ENCODE assay signal across 13 cellular contexts in the genomic region with DNA sequence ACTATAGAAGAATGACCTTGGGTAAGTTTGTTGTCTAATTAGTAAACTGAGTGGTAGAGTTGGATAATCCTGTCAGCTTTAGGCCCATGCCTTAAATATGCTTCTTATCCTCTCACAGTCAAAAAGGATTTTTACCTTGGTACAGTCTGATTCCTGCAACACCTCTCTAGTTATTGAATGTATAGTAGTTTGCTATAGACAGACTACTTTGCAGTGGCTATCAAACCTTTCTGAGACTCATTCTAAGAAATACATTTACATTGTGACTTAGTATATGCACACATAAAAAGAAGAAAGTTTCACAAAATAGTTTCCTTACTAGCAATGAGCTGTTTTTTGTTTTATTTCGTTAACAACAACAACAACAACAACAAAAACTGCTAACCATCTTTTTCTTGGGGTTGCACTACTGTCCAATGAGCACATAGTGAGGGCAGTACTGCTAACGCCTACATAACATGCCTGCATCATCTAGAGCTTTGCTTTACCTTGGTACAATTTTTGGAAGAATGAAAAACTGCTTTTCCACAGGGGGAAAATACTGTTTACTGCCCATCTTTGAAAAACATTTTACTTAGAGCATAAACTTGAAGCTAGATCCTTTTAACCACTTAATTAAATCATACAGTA. TPM values are rescaled to one million over a fixed set of nuclear protein-coding genes. Genes with fewer than 3 reads are reported as not detected.
DNase-seq lines count a peak whose midpoint lies in the region; ATAC-seq, FAIRE-seq and TF ChIP-seq lines count a peak whose summit lies in the region.
"Had no signal": no experiment of that assay in that cellular context is flagged by ENCODE, and none has a peak within 500 bp of the region (broad histone marks: within the 10 kb centered on the region; RNA-seq: fewer than 3 reads in every experiment).

No MANE protein-coding gene starts in this region.

- no peak overlapping the region for H2BK15ac ChIP-seq in H9 (ENCODE audit: low read depth, low read length)

- H2BK20ac ChIP-seq in H9 (ENCODE audit: low read depth, low read length, poor library complexity, severe bottlenecking) = no peak overlapping the region

- H3K79me2 ChIP-seq in H9 (ENCODE audit: insufficient read depth, low read length) = peaks cover 15% of the 10 kb centered on the region; the same call in 1 of the 2 replicates

- no peak overlapping the region for H3K56ac ChIP-seq in H9 (ENCODE audit: insufficient read length, low read depth, low read length)

- H3K4me1 Mint-ChIP-seq in CD8-positive, alpha-beta T cell (ENCODE audit: low read depth) = peaks cover 68% of the 10 kb centered on the region
- H3K4me1 Mint-ChIP-seq in WTC11 = peaks cover 25% of the 10 kb centered on the region
- peaks cover 13 to 15% of the 10 kb centered on the region in 2 experiments for H3K4me1 Mint-ChIP-seq in H9

- H2BK120ac ChIP-seq in H9 (ENCODE audit: low read depth, low read length, poor library complexity, severe bottlenecking) = no peak overlapping the region

- no peak for TF ChIP-seq EP300 in A549 (IDR thresholded peaks at IDR 0.05)

- H3K27me3 ChIP-seq in CD8-positive, alpha-beta T cell (ENCODE audit: insufficient read depth, low read length) = no peaks in the 10 kb centered on the region
- H3K27me3 ChIP-seq in right lobe of liver (no peaks in the 10 kb centered on the region), spleen (replicated peaks in 1 of 7) (no peaks in the 10 kb centered on the region), H9 (ENCODE audit: insufficient read depth, low read length) (no peaks in the 10 kb centered on the region)
- H3K27me3 ChIP-seq: body of pancreas, MG63 had no signal

- H3K9ac ChIP-seq in H9 (ENCODE audit: extremely low read depth, insufficient read length, low read length) = no peak overlapping the region

- DNase-seq in A549 (ENCODE audit: low read depth in 1 of 2, low spot score in 1 of 2) (no peak), WTC11 (ENCODE audit: low spot score) (no peak), right lobe of liver (no peak), hippocampal formation (lab: John Stamatoyannopoulos, UW) (no peak), spleen (no peak), NCI-H446 (lab: John Stamatoyannopoulos, UW) (no peak), H9 (no peak)
- no peak for DNase-seq in CD8-positive, alpha-beta T cell
- DNase-seq: body of pancreas, MG63, NCI-H2029 had no signal

- H3K14ac ChIP-seq in H9 (ENCODE audit: insufficient read depth, low read length) = no peak overlapping the region

- TF ChIP-seq POLR2A in A549 (IDR thresholded peaks at IDR 0.05; ENCODE audit: low read length) = no peak
- TF ChIP-seq POLR2A in right lobe of liver (IDR thresholded peaks at IDR 0.05) = no peak
- no peak for TF ChIP-seq POLR2A in spleen (IDR thresholded peaks at IDR 0.05)

- CTCF ChIA-PET in A549 (lab: Yijun Ruan, JAX) (interaction anchor here (0.7 to 2.3 kb wide), 9 partner anchors 17 to 339 kb away, joined by 3 to 8 read pairs (median 5); no protein-coding TSS in a partner anchor), WTC11 (lab: Charles Lee) (interaction anchor here (1.1 to 1.4 kb wide), 4 partner anchors 27 to 204 kb away, joined by 3 to 4 read pairs (median 3); no protein-coding TSS in a partner anchor)
- CTCF ChIA-PET in CD8-positive, alpha-beta T cell (lab: Charles Lee) = interaction anchor here (1.6 to 1.9 kb wide), 2 partner anchors 35 to 205 kb away, joined by 4 to 8 read pairs; no protein-coding TSS in a partner anchor

- FAIRE-seq in A549 (lab: Jason Lieb, UNC) = no peak

- no peak overlapping the region for H2BK12ac ChIP-seq in H9 (ENCODE audit: insufficient read length, low read depth, low read length)

- peaks cover 7% of the 10 kb centered on the region for H3K36me3 Mint-ChIP-seq in CD8-positive, alpha-beta T cell
- no peaks in the 10 kb centered on the region for H3K36me3 Mint-ChIP-seq in WTC11
- peaks cover 0 to 8% (median 3%) of the 10 kb centered on the region in 3 experiments; a peak in 3 of 7 replicates for H3K36me3 Mint-ChIP-seq in H9 (ENCODE audit: insufficient read depth in 1 of 3, low read depth in 3 of 3)

- TF ChIP-seq CTCF in A549 (IDR thresholded peaks at IDR 0.05) = no peak
- TF ChIP-seq CTCF in CD8-positive, alpha-beta T cell (IDR thresholded peaks at IDR 0.05) = no peak
- TF ChIP-seq CTCF in WTC11 (IDR thresholded peaks at IDR 0.05) = no peak
- no peak for TF ChIP-seq CTCF in right lobe of liver (IDR thresholded peaks at IDR 0.05)
- no peak for TF ChIP-seq CTCF in spleen (IDR thresholded peaks at IDR 0.05 in 8 of 11, conservative IDR thresholded peaks at IDR 0.05 in 3 of 11)
- TF ChIP-seq CTCF in H9 (conservative IDR thresholded peaks at IDR 0.05) = no peak

- peaks cover 10% of the 10 kb centered on the region for H3K79me1 ChIP-seq in H9 (ENCODE audit: insufficient read depth, low read depth, low read length, poor library complexity, severe bottlenecking)

- peak overlapping the region; percentile 75 for H3K4me2 ChIP-seq in A549
- no peak overlapping the region for H3K4me2 ChIP-seq in H9 (ENCODE audit: insufficient read depth, insufficient read length, low read length)

- H3K4me1 ChIP-seq in A549 = peaks cover 77% of the 10 kb centered on the region
- peaks cover 29% of the 10 kb centered on the region for H3K4me1 ChIP-seq in CD8-positive, alpha-beta T cell (ENCODE audit: insufficient read depth, low read length)
- peaks cover 0 to 42% (median 13%) of the 10 kb centered on the region in 4 donors for H3K4me1 ChIP-seq in right lobe of liver
- H3K4me1 ChIP-seq in spleen = peaks cover 29 to 95% (median 74%) of the 10 kb centered on the region in 6 donors
- no peaks in the 10 kb centered on the region; the same call in 1 of the 2 replicates for H3K4me1 ChIP-seq in H9 (ENCODE audit: insufficient read depth, low read length)

- no peaks in the 10 kb centered on the region for H3K27me3 Mint-ChIP-seq in CD8-positive, alpha-beta T cell (ENCODE audit: low read depth)
- H3K27me3 Mint-ChIP-seq in WTC11 (ENCODE audit: low read depth) (no peaks in the 10 kb centered on the region), H9 (ENCODE audit: low read depth) (no peaks in the 10 kb centered on the region)

- ATAC-seq in A549 (peak in 1 of 2 experiments; percentile 51; a peak in 3 of 6 replicates), WTC11 (no peak), right lobe of liver (peak in 1 of 4 donors; percentile 7)
- ATAC-seq in CD8-positive, alpha-beta T cell = no peak
- ATAC-seq: body of pancreas had no signal

- WGBS in A549 (ENCODE audit: missing lambda C conversion rate) = 65% methylated on average over 2 of the region's 2 CpGs
- 72% methylated on average over 2 of the region's 2 CpGs for WGBS in right lobe of liver (ENCODE audit: insufficient coverage, low coverage, low lambda C conversion rate, missing lambda C conversion rate)
- WGBS in spleen, 5 donors = 77 to 89% (median 85%) methylated on average over 2 of the region's 2 CpGs
- WGBS in H9 (ENCODE audit: extremely low coverage, insufficient read length, low lambda C conversion rate) = no CpG with 5 or more reads among the region's 2 CpGs

- intact Hi-C loops in CD8-positive, alpha-beta T cell (cut with DNase I, micrococcal nuclease) = no loop called here
- intact Hi-C loops in right lobe of liver (cut with DNase I) (no loop called here), spleen (cut with DNase I; ENCODE audit: low total_unique reads) (no loop called here)

- H3K4me3 ChIP-seq in A549 = no peak overlapping the region
- H3K4me3 ChIP-seq in CD8-positive, alpha-beta T cell (ENCODE audit: low read depth, low read length) = no peak overlapping the region
- no peak overlapping the region for H3K4me3 ChIP-seq in right lobe of liver
- no peak overlapping the region for H3K4me3 ChIP-seq in spleen
- H3K4me3 ChIP-seq: body of pancreas, lung, MG63 had no signal

- no peaks in the 10 kb centered on the region for H3K23me2 ChIP-seq in H9 (ENCODE audit: insufficient read length, low read depth, low read length, poor library complexity, severe bottlenecking)

- no peaks in the 10 kb centered on the region for H4K20me1 ChIP-seq in H9 (ENCODE audit: control insufficient read depth, insufficient read depth, insufficient read length)

- no peaks in the 10 kb centered on the region for H3K36me3 ChIP-seq in CD8-positive, alpha-beta T cell (ENCODE audit: insufficient read depth, low read length)
- H3K36me3 ChIP-seq in right lobe of liver (no peaks in the 10 kb centered on the region), spleen (no peaks in the 10 kb centered on the region)
- H3K36me3 ChIP-seq: MG63 had no signal

- no peak overlapping the region for H3K18ac ChIP-seq in H9 (ENCODE audit: insufficient read length, low read depth, low read length)

- no peak overlapping the region for H4K91ac ChIP-seq in H9 (ENCODE audit: insufficient read length, low read depth, low read length)

- H3K23ac ChIP-seq in H9 (ENCODE audit: insufficient read length, low read depth, low read length) = no peak overlapping the region

- H3K27ac ChIP-seq in A549 = peak overlapping the region in 1 of 2 experiments; percentile 48; a peak in 1 of 6 replicates
- H3K27ac ChIP-seq in CD8-positive, alpha-beta T cell (ENCODE audit: low read depth, low read length) = no peak overlapping the region
- peak overlapping the region in 2 of 3 donors; percentile 54 to 61 for H3K27ac ChIP-seq in right lobe of liver
- peak overlapping the region in 1 of 8 donors; percentile 20 for H3K27ac ChIP-seq in spleen
- H3K27ac ChIP-seq in H9 (ENCODE audit: insufficient read length, low read depth, low read length) = no peak overlapping the region
- H3K27ac ChIP-seq: body of pancreas had no signal

- H3K4me3 Mint-ChIP-seq in CD8-positive, alpha-beta T cell = peak overlapping the region; percentile 70
- H3K4me3 Mint-ChIP-seq in WTC11 = no peak overlapping the region
- no peak overlapping the region for H3K4me3 Mint-ChIP-seq in H9

- no peak overlapping the region for H2AK5ac ChIP-seq in H9 (ENCODE audit: insufficient read length, low read length)

- H3K4ac ChIP-seq in H9 (ENCODE audit: low read depth, low read length) = no peak overlapping the region

- peak overlapping the region; percentile 5 for H3K27ac Mint-ChIP-seq in CD8-positive, alpha-beta T cell
- H3K27ac Mint-ChIP-seq in WTC11 (peak overlapping the region; percentile 62), H9 (no peak overlapping the region; a peak in 1 of 7 replicates)

- H3K9me3 Mint-ChIP-seq in CD8-positive, alpha-beta T cell = no peaks in the 10 kb centered on the region
- H3K9me3 Mint-ChIP-seq in WTC11 = no peaks in the 10 kb centered on the region
- no peaks in the 10 kb centered on the region for H3K9me3 Mint-ChIP-seq in H9
- H3K9me3 Mint-ChIP-seq: activated T-helper 2 cell treated with anti-CD3 and anti-CD28 coated beads, Interferon-gamma antibody, Interleukin-2, Interleukin-4, amounts not matched to agents 10 μg/mL and 5 μg/mL and 100 μg/mL, durations not matched to agents 14 hours and 24 hours and 36 hours had no signal

- no peak overlapping the region for H3T11ph ChIP-seq in H9 (ENCODE audit: low read length)

- H2BK5ac ChIP-seq in H9 (ENCODE audit: insufficient read length, low read length) = no peak overlapping the region

- H3K9me3 ChIP-seq in A549 (no peaks in the 10 kb centered on the region), right lobe of liver (no peaks in the 10 kb centered on the region), spleen (no peaks in the 10 kb centered on the region), H9 (ENCODE audit: control insufficient read depth, low read depth, low read length) (no peaks in the 10 kb centered on the region)
- H3K9me3 ChIP-seq in CD8-positive, alpha-beta T cell (ENCODE audit: low read length) = no peaks in the 10 kb centered on the region
- H3K9me3 ChIP-seq: body of pancreas, MG63 had no signal

- H4K8ac ChIP-seq in H9 (replicated peaks; ENCODE audit: insufficient read length, low read depth, low read length) = no peak overlapping the region

- no peak overlapping the region for H2AFZ ChIP-seq in H9 (ENCODE audit: low read length)

- POLR2A ChIA-PET in A549 (lab: Yijun Ruan, JAX) (no interaction called here), WTC11 (lab: Charles Lee) (interaction anchor here (0.6 kb wide), 1 partner anchor 19 kb away, joined by 3 read pairs; no protein-coding TSS in a partner anchor)
- POLR2A ChIA-PET in CD8-positive, alpha-beta T cell (lab: Charles Lee) = interaction anchor here (0.7 to 1.6 kb wide), 3 partner anchors 28 to 169 kb away, joined by 3 to 4 read pairs (median 3); a partner anchor contains a TSS

- TF ChIP-seq RAD21 in A549 (conservative IDR thresholded peaks at IDR 0.05 in 1 of 2, IDR thresholded peaks at IDR 0.05 in 1 of 2) = no peak

- H4K5ac ChIP-seq in H9 (ENCODE audit: insufficient read length, low read depth, low read length) = no peak overlapping the region

RNA-seq across cellular contexts. Expression of a gene that starts 28.5 kb away (rescaled TPM):
- polyA plus RNA-seq in A549 (2011; rRNA removed) (98.0 and 175 TPM in 2 replicates), A549 (2017; fragmentation: RNase III; extraction: RNeasy Plus Mini Kit Qiagen cat#74134 plus additional on column Dnase treatment) (83.8 to 88.4 TPM (median 87.4 TPM) in 3 replicates), spleen (10 to 100 TPM in 2 of 3 donors, 1 to 10 TPM in 1; 8.8 to 18.9 (median 10.6) TPM)
- 61.5 and 98.3 TPM in 2 replicates for polyA plus RNA-seq in A549 (2012; cell fraction: cytosol; rRNA removed)
- polyA plus RNA-seq in A549 (2012; cell fraction: nucleus; rRNA removed) = 114 and 124 TPM in 2 replicates
- polyA minus RNA-seq in A549 (2011; rRNA and poly(A)+ RNA removed) = 625 and 790 TPM in 2 replicates
- 100 to 1,000 TPM; 142 to 157 TPM for total RNA-seq in CD8-positive, alpha-beta T cell
- total RNA-seq in WTC11 (2021) (118 to 126 TPM (median 123 TPM) in 3 replicates), right lobe of liver (100 to 1,000 TPM in 3 of 6 experiments, 10 to 100 TPM in 3; 72.0 to 115 (median 93.1) TPM), spleen (100 to 1,000 TPM; 188 to 261 (median 219) TPM), H9 (2021) (110 and 117 TPM in 2 replicates)

Comparison
In these comparisons a context has a peak if more than half of its experiments do, and no peak if none do; other contexts are left out.
1. H3K27ac ChIP-seq: peak in right lobe of liver (2 of 3); none in CD8-positive, alpha-beta T cell (single experiment) and H9 (single experiment).
2. H3K27ac Mint-ChIP-seq: peak in CD8-positive, alpha-beta T cell (single experiment) and WTC11 (single experiment); none in H9 (0 of 3).